In genomic region chr1:38431669-38432376, GRCh38 we compare ENCODE assay signal across 21 cellular contexts.
"Had no signal": no experiment of that assay in that cellular context is flagged by ENCODE, and none has a peak within 500 bp of the region (broad histone marks: within the 10 kb centered on the region; RNA-seq: fewer than 3 reads in every experiment).

No MANE protein-coding gene starts in this region.

- H3K9me3 ChIP-seq: heart left ventricle, right atrium auricular region, sigmoid colon, stomach, thoracic aorta, transverse colon had no signal

- H3K36me3 Mint-ChIP-seq: naive thymus-derived CD4-positive, alpha-beta T cell had no signal

- H3K4me1 ChIP-seq: heart left ventricle, right atrium auricular region, sigmoid colon, stomach, transverse colon had no signal

- H3K36me3 ChIP-seq: heart left ventricle, right atrium auricular region, sigmoid colon, stomach, thoracic aorta, transverse colon had no signal

- FAIRE-seq: frontal cortex, kidney had no signal

- H3K27ac ChIP-seq: coronary artery, heart left ventricle, right atrium auricular region, sigmoid colon, skin epidermis, stomach, thoracic aorta, transverse colon had no signal

- H3K9me3 Mint-ChIP-seq: naive thymus-derived CD4-positive, alpha-beta T cell; nephron progenitor cell had no signal

- DNase-seq: effector CD4-positive, alpha-beta T cell; heart left ventricle; hippocampal formation; kidney; left cardiac atrium; left ventricle myocardium superior; naive thymus-derived CD4-positive, alpha-beta T cell; nephron progenitor cell; sigmoid colon; stimulated activated CD4-positive, alpha-beta T cell treated with anti-CD3 and anti-CD28 coated beads, Interleukin-2, amount 100 ng/mL, for 24 hours; stimulated activated naive CD4-positive, alpha-beta T cell; stomach; substantia nigra; transverse colon had no signal

- H3K4me3 ChIP-seq: coronary artery, heart left ventricle, lung, right atrium auricular region, sigmoid colon, skin epidermis, stomach, thoracic aorta, transverse colon had no signal

- H3K4me3 Mint-ChIP-seq: naive thymus-derived CD4-positive, alpha-beta T cell; nephron progenitor cell had no signal

- H3K27me3 ChIP-seq: right atrium auricular region, sigmoid colon had no signal

- H3K27ac Mint-ChIP-seq: naive thymus-derived CD4-positive, alpha-beta T cell; nephron progenitor cell had no signal

- H3K4me1 Mint-ChIP-seq: naive thymus-derived CD4-positive, alpha-beta T cell had no signal

- ATAC-seq: esophagus mucosa; heart left ventricle; left cardiac atrium; left ventricle myocardium superior; naive thymus-derived CD4-positive, alpha-beta T cell had no signal
